12 cellular contexts compared by ENCODE assay signal in genomic region chr12:10031771-10032175, GRCh38. TPM values are rescaled to one million over a fixed set of nuclear protein-coding genes. Genes with fewer than 3 reads are reported as not detected.
A peak's percentile ranks its signal among the peaks of the same experiment; 100 is the strongest.
DNase-seq lines count a peak whose midpoint lies in the region; TF ChIP-seq lines count a peak whose summit lies in the region.
"Had no signal": no experiment of that assay in that cellular context is flagged by ENCODE, and none has a peak within 500 bp of the region (broad histone marks: within the 10 kb centered on the region; RNA-seq: fewer than 3 reads in every experiment).

No MANE protein-coding gene starts in this region.

- no peak for TF ChIP-seq CTCF in fibroblast of pulmonary artery (IDR thresholded peaks at IDR 0.05; ENCODE audit: low read length, missing control alignments)
- TF ChIP-seq CTCF in progenitor cell of endocrine pancreas (IDR thresholded peaks at IDR 0.05; ENCODE audit: unreplicated experiment) = no peak
- TF ChIP-seq CTCF in GM10266 (IDR thresholded peaks at IDR 0.05; ENCODE audit: control insufficient read depth, insufficient read depth, low read depth, missing control alignments) = no peak

- no peak overlapping the region for H3K4me3 Mint-ChIP-seq in progenitor cell of endocrine pancreas (ENCODE audit: low read depth)
- H3K4me3 Mint-ChIP-seq: activated naive CD8-positive, alpha-beta T cell had no signal

- H3K27me3 Mint-ChIP-seq in progenitor cell of endocrine pancreas = no peaks in the 10 kb centered on the region

- no peaks in the 10 kb centered on the region for H3K36me3 Mint-ChIP-seq in progenitor cell of endocrine pancreas (ENCODE audit: insufficient read depth)
- H3K36me3 Mint-ChIP-seq: activated naive CD8-positive, alpha-beta T cell had no signal

- H3K4me1 Mint-ChIP-seq in progenitor cell of endocrine pancreas (ENCODE audit: low read depth) = no peaks in the 10 kb centered on the region

- peak; percentile 97 for DNase-seq in GM04503 (ENCODE audit: low read depth)
- peak; percentile 89 to 94 for DNase-seq in SW 1271 (lab: John Stamatoyannopoulos, UW)
- DNase-seq in fibroblast of pulmonary artery (ENCODE audit: low read depth) = peak; percentile 91
- DNase-seq in progenitor cell of endocrine pancreas (ENCODE audit: low spot score, unreplicated experiment) = no peak
- no peak for DNase-seq in mesenteric fat pad (ENCODE audit: low spot score)
- no peak for DNase-seq in NCI-H1436 (lab: John Stamatoyannopoulos, UW)
- no peak for DNase-seq in GM10266 (ENCODE audit: extremely low spot score)
- no peak for DNase-seq in amygdala (lab: John Stamatoyannopoulos, UW)
- DNase-seq: DMS79 treated with DMSO at 0.1 percent for 48 hours, Kasumi-1 had no signal

- H3K4me3 ChIP-seq in fibroblast of pulmonary artery (replicated peaks; ENCODE audit: low read depth, low read length) = no peak overlapping the region

- H3K27ac Mint-ChIP-seq in progenitor cell of endocrine pancreas = peak overlapping the region; percentile 22
- H3K27ac Mint-ChIP-seq: activated naive CD8-positive, alpha-beta T cell had no signal

- no peaks in the 10 kb centered on the region for H3K9me3 Mint-ChIP-seq in progenitor cell of endocrine pancreas (ENCODE audit: low read depth)

RNA-seq across cellular contexts. Expression of gene CLEC9A, which starts 1.3 kb away (rescaled TPM):
- total RNA-seq in progenitor cell of endocrine pancreas = not detected in 2 replicates
- not detected for total RNA-seq in mesenteric fat pad
- total RNA-seq: NCI-H460 had no signal

RNA-seq across cellular contexts. Expression of gene CLEC12B, which starts 21.3 kb away (rescaled TPM):
- total RNA-seq in progenitor cell of endocrine pancreas = not detected in 2 replicates
- total RNA-seq in mesenteric fat pad = 0.71 TPM
- total RNA-seq: NCI-H460 had no signal

RNA-seq across cellular contexts. Expression of gene CLEC1B, which starts 32.9 kb away (rescaled TPM):
- total RNA-seq in progenitor cell of endocrine pancreas (not detected in 2 replicates), mesenteric fat pad (not detected)
- total RNA-seq: NCI-H460 had no signal

Comparison
In these comparisons a context has a peak if more than half of its experiments do, and no peak if none do; other contexts are left out.
1. DNase-seq: peak in GM04503 (single experiment), SW 1271 (2 of 2) and fibroblast of pulmonary artery (single experiment); none in progenitor cell of endocrine pancreas (single experiment), mesenteric fat pad (single experiment), NCI-H1436 (single experiment), GM10266 (single experiment) and amygdala (0 of 56).